In the genomic region with DNA sequence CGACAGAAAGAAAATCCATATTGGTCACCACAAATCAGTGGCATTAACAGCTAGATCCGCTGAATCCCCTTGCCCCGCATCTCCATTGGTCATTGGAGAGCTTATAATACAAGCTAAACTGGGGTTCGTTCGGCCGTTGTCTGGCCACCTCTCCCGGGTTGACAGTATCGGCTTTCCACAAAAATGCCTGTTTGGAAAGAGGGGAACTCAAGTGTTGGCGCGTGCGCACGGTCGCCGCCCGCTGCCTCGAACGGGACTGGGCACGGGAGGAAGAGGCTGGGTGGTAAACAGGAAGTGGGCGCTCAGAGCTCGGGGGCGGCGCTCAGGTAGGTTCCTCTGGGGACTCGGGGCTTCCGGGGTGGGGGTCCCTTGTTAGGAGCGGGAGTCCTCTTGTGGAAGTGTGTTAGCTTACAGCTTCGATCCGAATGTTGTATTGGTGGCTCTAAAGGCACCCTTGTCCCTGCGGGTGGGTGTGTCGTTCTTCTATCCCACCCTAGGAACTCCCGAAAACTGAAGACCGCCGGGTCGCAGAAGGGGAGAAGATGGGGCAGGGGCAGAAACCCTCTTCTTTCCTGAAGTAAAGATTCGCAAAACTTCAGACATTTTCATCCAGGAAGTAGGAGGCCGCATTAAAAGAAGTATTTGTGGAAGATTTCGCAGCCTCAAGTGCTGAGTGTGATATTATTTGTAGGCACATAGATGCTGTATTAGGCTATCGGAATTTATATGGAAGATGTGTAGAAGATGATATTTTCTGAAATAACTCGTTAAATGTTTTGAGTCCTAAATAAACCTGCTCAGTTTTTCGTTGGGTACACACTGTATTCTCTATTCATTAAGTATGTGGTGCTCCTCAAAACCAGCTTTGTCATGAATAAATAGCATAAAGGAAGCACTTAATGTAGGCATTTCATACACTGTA, we compare ENCODE assay signal across 8 cellular contexts. TPM values are rescaled to one million over a fixed set of nuclear protein-coding genes. Genes with fewer than 3 reads are reported as not detected.
DNase-seq lines count a peak whose midpoint lies in the region; ATAC-seq and TF ChIP-seq lines count a peak whose summit lies in the region.

No MANE protein-coding gene starts in this region.

- DNase-seq in DND-41, result peak; percentile 97
- peak; percentile 80 for DNase-seq in KG1 (lab: John Stamatoyannopoulos, UW)
- peak; percentile 87 to 89 for DNase-seq in activated T-cell treated with anti-CD3 and anti-CD28 coated beads, Interleukin-2, amount 50 U/mL, for 48 hours
- peak; percentile 86 to 91 for DNase-seq in stimulated activated CD8-positive, alpha-beta memory T cell treated with anti-CD3 and anti-CD28 coated beads, Interleukin-7, amount 100 ng/mL, for 4 hours (ENCODE audit: low read depth in 2 of 2)

- H3K9me3 ChIP-seq in DND-41 (ENCODE audit: insufficient read depth, low read length, severe bottlenecking) (no peaks in the 10 kb centered on the region), muscle layer of duodenum (ENCODE audit: control insufficient read depth in 1 of 2, low read length in 2 of 2) (no peaks in the 10 kb centered on the region)

- peak overlapping the region; percentile 85 for H3K9ac ChIP-seq in DND-41 (ENCODE audit: low read depth, low read length)

- H3K4me2 ChIP-seq in DND-41 (ENCODE audit: insufficient read depth, low read length), result peak overlapping the region; percentile 72

- H3K4me1 ChIP-seq in DND-41 (ENCODE audit: insufficient read depth, low read length) (peaks cover 36% of the 10 kb centered on the region), muscle layer of duodenum (ENCODE audit: control insufficient read depth in 1 of 2, insufficient read depth in 2 of 2, low read length in 2 of 2) (peaks cover 0 to 27% of the 10 kb centered on the region in 2 donors)

- peaks cover 57% of the 10 kb centered on the region for H3K79me2 ChIP-seq in DND-41 (ENCODE audit: insufficient read depth, low read length)

- H3K27me3 ChIP-seq in DND-41 (ENCODE audit: insufficient read depth, low read length, poor library complexity), result no peaks in the 10 kb centered on the region
- no peaks in the 10 kb centered on the region for H3K27me3 ChIP-seq in muscle layer of duodenum (ENCODE audit: low read depth, low read length)

- H3K36me3 ChIP-seq in DND-41 (ENCODE audit: insufficient read depth, low read length), result peaks cover 31% of the 10 kb centered on the region
- H3K36me3 ChIP-seq in muscle layer of duodenum (ENCODE audit: control insufficient read depth in 1 of 2, insufficient read depth in 2 of 2, low read length in 2 of 2), result peaks cover 14 to 21% of the 10 kb centered on the region in 2 donors

- H3K27ac ChIP-seq in DND-41 (ENCODE audit: low read length), result peak overlapping the region; percentile 97
- H3K27ac ChIP-seq in muscle layer of duodenum (ENCODE audit: low read length), result peak overlapping the region; percentile 98

- H2AFZ ChIP-seq in DND-41 (ENCODE audit: low read depth, low read length), result peak overlapping the region; percentile 95

- H4K20me1 ChIP-seq in DND-41 (ENCODE audit: insufficient read depth, low read length), result 0 out of 2 replicates have a peak, but pooled peaks cover 5% of the 10 kb centered on the region

- peak overlapping the region; percentile 73 to 77 for H3K4me3 ChIP-seq in DND-41 (ENCODE audit: low read depth in 1 of 2, low read length in 2 of 2)
- H3K4me3 ChIP-seq in muscle layer of duodenum (ENCODE audit: low read depth in 1 of 2, low read length in 2 of 2), result peak overlapping the region; percentile 89 to 94

- peak; percentile 47 for TF ChIP-seq CTCF in DND-41 (IDR thresholded peaks at IDR 0.05; ENCODE audit: borderline replicate concordance, extremely low read depth, low read length, poor library complexity, severe bottlenecking)

- ATAC-seq in DND-41 (ENCODE audit: insufficient read depth, low read depth) (peak; percentile 82), GM21737 (IDR thresholded peaks at IDR 0.05; ENCODE audit: unreplicated experiment) (peak; percentile 72), esophagus mucosa (peak; percentile 83)

TF ChIP-seq in PFSK-1, 5 proteins besides CTCF, POLR2A, EP300 and RAD21:
- no peak for TF ChIP-seq TAF1 (IDR thresholded peaks at IDR 0.05; ENCODE audit: borderline replicate concordance, insufficient read depth, low read length)
- peak; percentile 100 for TF ChIP-seq FOXP2 (optimal IDR thresholded peaks at IDR 0.05; ENCODE audit: borderline replicate concordance, extremely low read depth, extremely low read length, insufficient read depth)
- 0 out of 2 replicates have a peak, but pooled peaks have one; percentile 59 for TF ChIP-seq SIN3A (IDR thresholded peaks at IDR 0.05; ENCODE audit: borderline replicate concordance, insufficient read depth, low read length)
- TF ChIP-seq POLR2AphosphoS5 (IDR thresholded peaks at IDR 0.05; ENCODE audit: low read depth, low read length), result no peak; the same call in 1 of the 2 replicates
- TF ChIP-seq, protein P1, sequence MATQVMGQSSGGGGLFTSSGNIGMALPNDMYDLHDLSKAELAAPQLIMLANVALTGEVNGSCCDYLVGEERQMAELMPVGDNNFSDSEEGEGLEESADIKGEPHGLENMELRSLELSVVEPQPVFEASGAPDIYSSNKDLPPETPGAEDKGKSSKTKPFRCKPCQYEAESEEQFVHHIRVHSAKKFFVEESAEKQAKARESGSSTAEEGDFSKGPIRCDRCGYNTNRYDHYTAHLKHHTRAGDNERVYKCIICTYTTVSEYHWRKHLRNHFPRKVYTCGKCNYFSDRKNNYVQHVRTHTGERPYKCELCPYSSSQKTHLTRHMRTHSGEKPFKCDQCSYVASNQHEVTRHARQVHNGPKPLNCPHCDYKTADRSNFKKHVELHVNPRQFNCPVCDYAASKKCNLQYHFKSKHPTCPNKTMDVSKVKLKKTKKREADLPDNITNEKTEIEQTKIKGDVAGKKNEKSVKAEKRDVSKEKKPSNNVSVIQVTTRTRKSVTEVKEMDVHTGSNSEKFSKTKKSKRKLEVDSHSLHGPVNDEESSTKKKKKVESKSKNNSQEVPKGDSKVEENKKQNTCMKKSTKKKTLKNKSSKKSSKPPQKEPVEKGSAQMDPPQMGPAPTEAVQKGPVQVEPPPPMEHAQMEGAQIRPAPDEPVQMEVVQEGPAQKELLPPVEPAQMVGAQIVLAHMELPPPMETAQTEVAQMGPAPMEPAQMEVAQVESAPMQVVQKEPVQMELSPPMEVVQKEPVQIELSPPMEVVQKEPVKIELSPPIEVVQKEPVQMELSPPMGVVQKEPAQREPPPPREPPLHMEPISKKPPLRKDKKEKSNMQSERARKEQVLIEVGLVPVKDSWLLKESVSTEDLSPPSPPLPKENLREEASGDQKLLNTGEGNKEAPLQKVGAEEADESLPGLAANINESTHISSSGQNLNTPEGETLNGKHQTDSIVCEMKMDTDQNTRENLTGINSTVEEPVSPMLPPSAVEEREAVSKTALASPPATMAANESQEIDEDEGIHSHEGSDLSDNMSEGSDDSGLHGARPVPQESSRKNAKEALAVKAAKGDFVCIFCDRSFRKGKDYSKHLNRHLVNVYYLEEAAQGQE (IDR thresholded peaks at IDR 0.05; ENCODE audit: insufficient read depth in 1 of 2, low read depth in 2 of 2, low read length in 2 of 2), result no peak

RNA-seq across cellular contexts. Expression of gene BROX, which starts 1.0 kb away (rescaled TPM):
- 7.2 TPM for polyA plus RNA-seq in PFSK-1 (2012; ENCODE audit: insufficient read length, low read depth)
- total RNA-seq in esophagus mucosa, result 41.4 TPM

RNA-seq across cellular contexts. Expression of gene AIDA, which starts 1.1 kb away (rescaled TPM):
- 35.8 TPM for polyA plus RNA-seq in PFSK-1 (2012; ENCODE audit: insufficient read length, low read depth)
- 29.2 TPM for total RNA-seq in esophagus mucosa

RNA-seq across cellular contexts. Expression of gene FAM177B, which starts 23.6 kb away (rescaled TPM):
- not detected for polyA plus RNA-seq in PFSK-1 (2012; ENCODE audit: insufficient read length, low read depth)
- total RNA-seq in esophagus mucosa, result 0.64 TPM

Comparison
In these comparisons a context has a peak if more than half of its experiments do, and no peak if none do; other contexts are left out.
1. Peak in every context shown above with its lines: DNase-seq, ATAC-seq, H3K4me3 ChIP-seq and H3K27ac ChIP-seq.